8 cellular contexts compared by ENCODE assay signal in the genomic region with DNA sequence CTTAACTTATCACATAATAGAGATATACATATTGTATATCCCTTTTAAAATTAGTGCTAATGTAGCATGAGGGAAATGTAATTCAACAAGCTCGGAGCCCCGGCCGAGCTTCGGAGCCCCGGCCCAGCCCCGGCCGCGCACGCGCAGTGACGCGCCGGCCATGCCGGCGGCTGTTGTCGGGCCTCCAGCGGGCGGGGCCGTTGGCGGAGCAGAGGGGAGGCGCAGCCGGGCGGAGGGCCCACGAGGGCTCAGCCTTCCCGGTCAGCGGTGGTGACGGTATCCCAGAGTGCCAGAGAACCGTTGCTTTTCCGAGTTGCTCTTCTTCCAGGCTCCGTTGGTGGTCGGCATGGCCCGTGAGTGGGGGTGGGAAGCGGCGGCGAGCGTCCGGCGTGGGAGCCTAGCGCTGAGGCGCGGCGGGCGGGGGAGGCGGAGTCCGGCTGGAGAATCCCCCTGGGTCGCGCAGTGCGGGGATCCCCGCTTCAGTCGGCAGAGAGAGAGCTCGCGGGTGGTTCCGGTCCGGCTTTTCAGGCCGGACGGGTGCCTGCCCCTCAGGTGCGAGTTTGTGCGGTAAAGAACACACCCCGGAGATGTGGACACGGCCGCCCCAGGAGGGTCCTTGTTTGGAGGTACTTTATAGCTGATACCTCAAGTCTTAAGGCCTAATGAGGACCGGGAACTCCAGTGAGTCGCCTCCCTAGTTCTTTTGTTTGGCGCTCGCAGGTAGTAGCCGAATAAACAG. TPM values are rescaled to one million over a fixed set of nuclear protein-coding genes. Genes with fewer than 3 reads are reported as not detected.
A peak's percentile ranks its signal among the peaks of the same experiment; 100 is the strongest.
DNase-seq lines count a peak whose midpoint lies in the region; ATAC-seq and TF ChIP-seq lines count a peak whose summit lies in the region.
"Not testable (repeated sequence)": the region's sequence is repeated elsewhere in the genome, so short reads cannot be mapped to it uniquely, and the experiment has no call there.

SERF1B (plus strand) TSS at position 146 of the 739 bp plus-strand sequence; CDS start at position 347, 201 bp downstream.

- not testable (repeated sequence) for H3K9me3 Mint-ChIP-seq in activated B cell treated with CpG ODN at 0.5 μM for 24 hours

- not testable (repeated sequence) for DNase-seq in AG04450 (ENCODE audit: low read depth, low spot score); activated B cell treated with CpG ODN at 0.5 μM for 24 hours; dorsolateral prefrontal cortex; kidney epithelial cell (ENCODE audit: low read depth); renal cortical epithelial cell (ENCODE audit: low read depth)

- not testable (repeated sequence) for H3K27ac ChIP-seq in AG04450 (ENCODE audit: low read depth, low read length); dorsolateral prefrontal cortex

- not testable (repeated sequence) for H3K27ac Mint-ChIP-seq in activated B cell treated with CpG ODN at 0.5 μM for 24 hours

- not testable (repeated sequence) for H3K36me3 ChIP-seq in kidney epithelial cell (ENCODE audit: control insufficient read depth, insufficient read depth, low read length)

- intact Hi-C loops in activated B cell treated with CpG ODN at 0.5 μM for 24 hours (cut with micrococcal nuclease); dorsolateral prefrontal cortex (cut with DNase I): not testable (repeated sequence)

- not testable (repeated sequence) for H3K4me3 ChIP-seq in AG04450 (ENCODE audit: low read depth, low read length); dorsolateral prefrontal cortex; kidney epithelial cell (ENCODE audit: low read depth, low read length)

- ATAC-seq in GM19328 (IDR thresholded peaks at IDR 0.05; ENCODE audit: unreplicated experiment) (peak; percentile 93), HG02610 (IDR thresholded peaks at IDR 0.05; ENCODE audit: unreplicated experiment) (peak; percentile 89), HG03439 (IDR thresholded peaks at IDR 0.05; ENCODE audit: unreplicated experiment) (peak; percentile 89), activated B cell treated with CpG ODN at 0.5 μM for 24 hours (ENCODE audit: low read depth) (peak; percentile 93)

- not testable (repeated sequence) for H3K4me3 Mint-ChIP-seq in activated B cell treated with CpG ODN at 0.5 μM for 24 hours

- CTCF ChIA-PET in AG04450 (lab: Charles Lee); activated B cell treated with CpG ODN at 0.5 μM for 24 hours (lab: Charles Lee): not testable (repeated sequence)

- H3K27me3 ChIP-seq in AG04450 (ENCODE audit: control insufficient read depth, insufficient read depth, low read length); dorsolateral prefrontal cortex; kidney epithelial cell (ENCODE audit: control insufficient read depth, insufficient read depth, low read length): not testable (repeated sequence)

- not testable (repeated sequence) for H3K4me1 Mint-ChIP-seq in activated B cell treated with CpG ODN at 0.5 μM for 24 hours

- not testable (repeated sequence) for TF ChIP-seq CTCF in AG04450 (IDR thresholded peaks at IDR 0.05; ENCODE audit: low read depth, low read length); activated B cell treated with CpG ODN at 0.5 μM for 24 hours (IDR thresholded peaks at IDR 0.05); dorsolateral prefrontal cortex (IDR thresholded peaks at IDR 0.05 in 54 of 56, conservative IDR thresholded peaks at IDR 0.05 in 2 of 56; ENCODE audit: low read depth in 1 of 56, partially characterized antibody in 56 of 56); kidney epithelial cell (IDR thresholded peaks at IDR 0.05; ENCODE audit: insufficient read depth, low read length, poor library complexity, severe bottlenecking)

- not testable (repeated sequence) for H3K9me3 ChIP-seq in AG04450 (ENCODE audit: control insufficient read depth, insufficient read depth, low read length)

- not testable (repeated sequence) for H3K36me3 Mint-ChIP-seq in activated B cell treated with CpG ODN at 0.5 μM for 24 hours (ENCODE audit: low read depth)

- POLR2A ChIA-PET in AG04450 (lab: Yijun Ruan, JAX); activated B cell treated with CpG ODN at 0.5 μM for 24 hours (lab: Charles Lee): not testable (repeated sequence)

- not testable (repeated sequence) for H3K27me3 Mint-ChIP-seq in activated B cell treated with CpG ODN at 0.5 μM for 24 hours

RNA-seq across cellular contexts. Expression of gene SERF1B, which starts in this region (rescaled TPM):
- polyA plus RNA-seq in AG04450 (2011; rRNA removed): 14.8 and 18.2 TPM in 2 replicates
- 1.5 and 3.3 TPM in 2 replicates for polyA minus RNA-seq in AG04450 (2011; rRNA and poly(A)+ RNA removed)
- total RNA-seq in activated B cell treated with CpG ODN at 0.5 μM for 24 hours (19.4 and 26.4 TPM in 2 replicates), dorsolateral prefrontal cortex (10 to 100 TPM; 14.6 to 85.1 (median 50.4) TPM), kidney epithelial cell (56.0 and 60.4 TPM in 2 replicates), renal cortical epithelial cell (19.8 and 28.0 TPM in 2 replicates)
